In genomic region chr7:143892527-143893300, GRCh38 we compare ENCODE assay signal across 8 cellular contexts. TPM values are rescaled to one million over a fixed set of nuclear protein-coding genes. Genes with fewer than 3 reads are reported as not detected.
DNase-seq lines count a peak whose midpoint lies in the region; ATAC-seq, FAIRE-seq and TF ChIP-seq lines count a peak whose summit lies in the region.

No MANE protein-coding gene starts in this region.

- H3K4me3 ChIP-seq in CD4-positive, alpha-beta memory T cell (ENCODE audit: low read length in 2 of 2): no peak overlapping the region
- H3K4me3 ChIP-seq in endothelial cell of umbilical vein (replicated peaks in 1 of 3; ENCODE audit: insufficient read depth in 1 of 3, low read depth in 1 of 3, low read length in 3 of 3) (no peak overlapping the region), adrenal gland (no peak overlapping the region)

- no peaks in the 10 kb centered on the region for H4K20me1 ChIP-seq in endothelial cell of umbilical vein (replicated peaks; ENCODE audit: control insufficient read depth, extremely low read depth, insufficient read depth, low read length)

- CTCF ChIA-PET in CD4-positive, alpha-beta memory T cell (lab: Charles Lee; ENCODE audit: partially characterized antibody): interaction anchor here (0.8 to 2.4 kb wide), 7 partner anchors 9 to 235 kb away, joined by 3 to 27 read pairs (median 4); partner anchors contain the start of gene TCAF1
- CTCF ChIA-PET in endothelial cell of umbilical vein (lab: Charles Lee): interaction anchor here (0.6 to 4.0 kb wide), 18 partner anchors 8 to 235 kb away, joined by 3 to 69 read pairs (median 4); partner anchors contain the start of gene TCAF1

- H3K27ac Mint-ChIP-seq in CD4-positive, alpha-beta memory T cell: peak overlapping the region in 4 of 7 donors; percentile 3 to 68 (median 29)

- peaks cover 30% of the 10 kb centered on the region for H3K79me2 ChIP-seq in endothelial cell of umbilical vein (ENCODE audit: control insufficient read depth, insufficient read depth, low read length)

- peaks cover 4 to 10% (median 5%) of the 10 kb centered on the region in 4 donors for H3K4me1 Mint-ChIP-seq in CD4-positive, alpha-beta memory T cell

- no peak overlapping the region for H3K9ac ChIP-seq in endothelial cell of umbilical vein (replicated peaks; ENCODE audit: extremely low read depth, insufficient read depth, low read length)

- no peaks in the 10 kb centered on the region for H3K4me1 ChIP-seq in CD4-positive, alpha-beta memory T cell (ENCODE audit: insufficient read depth, low read length)
- H3K4me1 ChIP-seq in endothelial cell of umbilical vein (ENCODE audit: control insufficient read depth, extremely low read depth, insufficient read depth, low read length) (peaks cover 15% of the 10 kb centered on the region), adrenal gland (replicated peaks in 1 of 2) (no peaks in the 10 kb centered on the region)

- DNase-seq in CD4-positive, alpha-beta memory T cell: peak; percentile 30 to 49 (median 34)
- peak; percentile 24 for DNase-seq in NCI-H460 (ENCODE audit: extremely low read depth, low read depth)
- DNase-seq in endothelial cell of umbilical vein (ENCODE audit: low read depth, low spot score): peak; percentile 61
- no peak for DNase-seq in NCI-H2196 treated with DMSO at 0.1 percent for 48 hours (lab: John Stamatoyannopoulos, UW; ENCODE audit: unreplicated experiment)
- DNase-seq in adrenal gland: no peak
- DNase-seq in NCI-H1048 (lab: John Stamatoyannopoulos, UW): no peak

- H3K27ac ChIP-seq in CD4-positive, alpha-beta memory T cell (ENCODE audit: low read depth, low read length): no peak overlapping the region
- no peak overlapping the region for H3K27ac ChIP-seq in endothelial cell of umbilical vein (ENCODE audit: insufficient read depth, low read depth, low read length)
- no peak overlapping the region for H3K27ac ChIP-seq in adrenal gland

- H3K9me3 Mint-ChIP-seq in CD4-positive, alpha-beta memory T cell: peaks cover 0 to 12% (median 2%) of the 10 kb centered on the region in 8 donors

- intact Hi-C loops in CD4-positive, alpha-beta memory T cell (cut with micrococcal nuclease): no loop called here
- intact Hi-C loops in endothelial cell of umbilical vein (cut with micrococcal nuclease): no loop called here
- intact Hi-C loops in adrenal gland (cut with DNase I): no loop called here

- BruUV-seq in endothelial cell of umbilical vein (replicated peaks; lab: Mats Ljungman, UMichigan): no TSS peak

- TF ChIP-seq POLR2A in endothelial cell of umbilical vein (IDR thresholded peaks at IDR 0.05; ENCODE audit: low read depth, low read length) (no peak), adrenal gland (IDR thresholded peaks at IDR 0.05) (no peak)

- POLR2A ChIA-PET in CD4-positive, alpha-beta memory T cell (lab: Charles Lee; ENCODE audit: partially characterized antibody): interaction anchor here (1.3 kb wide), 1 partner anchor 9 kb away, joined by 7 read pairs; the partner anchor contains the start of gene TCAF1
- POLR2A ChIA-PET in endothelial cell of umbilical vein (lab: Charles Lee): interaction anchor here (1.1 to 1.9 kb wide), 2 partner anchors 9 to 10 kb away, joined by 4 to 10 read pairs; partner anchors contain the start of gene TCAF1

- WGBS in adrenal gland, 4 donors: 88 to 98% (median 95%) methylated on average over 5 of the region's 5 CpGs

- H3K9me1 ChIP-seq in endothelial cell of umbilical vein (replicated peaks; ENCODE audit: control insufficient read depth, extremely low read depth, insufficient read depth, low read length): no peaks in the 10 kb centered on the region

- ATAC-seq in GM18858 (IDR thresholded peaks at IDR 0.05; ENCODE audit: unreplicated experiment): peak; percentile 97
- ATAC-seq in HG02885 (IDR thresholded peaks at IDR 0.05; ENCODE audit: poor library complexity, unreplicated experiment): peak; percentile 98

- H2AFZ ChIP-seq in endothelial cell of umbilical vein (ENCODE audit: low read depth, low read length): no peak overlapping the region

- no peaks in the 10 kb centered on the region for H3K36me3 ChIP-seq in CD4-positive, alpha-beta memory T cell (ENCODE audit: insufficient read depth, low read length)
- H3K36me3 ChIP-seq in endothelial cell of umbilical vein (ENCODE audit: control insufficient read depth in 2 of 2, extremely low read depth in 1 of 2, insufficient read depth in 2 of 2, low read length in 2 of 2): no peaks in the 10 kb centered on the region
- no peaks in the 10 kb centered on the region for H3K36me3 ChIP-seq in adrenal gland (replicated peaks in 1 of 2)

- no peak overlapping the region for H3K4me2 ChIP-seq in endothelial cell of umbilical vein (ENCODE audit: insufficient read depth, low read length)

- no peaks in the 10 kb centered on the region for H3K27me3 ChIP-seq in CD4-positive, alpha-beta memory T cell (ENCODE audit: insufficient read depth, low read length)
- H3K27me3 ChIP-seq in endothelial cell of umbilical vein (ENCODE audit: control insufficient read depth in 2 of 2, insufficient read depth in 2 of 2, low read length in 2 of 2) (no peaks in the 10 kb centered on the region), adrenal gland (no peaks in the 10 kb centered on the region)

- peaks cover 17 to 19% of the 10 kb centered on the region in 2 donors for H3K36me3 Mint-ChIP-seq in CD4-positive, alpha-beta memory T cell

- H3K4me3 Mint-ChIP-seq in CD4-positive, alpha-beta memory T cell: peak overlapping the region in 3 of 8 donors; percentile 49 to 59 (median 53)

- H3K9me3 ChIP-seq in CD4-positive, alpha-beta memory T cell (ENCODE audit: control insufficient read depth in 1 of 2, low read length in 2 of 2): no peaks in the 10 kb centered on the region
- no peaks in the 10 kb centered on the region for H3K9me3 ChIP-seq in endothelial cell of umbilical vein (replicated peaks; ENCODE audit: control insufficient read depth, insufficient read depth, low read length)
- H3K9me3 ChIP-seq in adrenal gland (replicated peaks in 1 of 3): peaks cover 0 to 7% (median 5%) of the 10 kb centered on the region in 3 donors

- H3K27me3 Mint-ChIP-seq in CD4-positive, alpha-beta memory T cell: peaks cover 2% of the 10 kb centered on the region in 2 donors

- TF ChIP-seq CTCF in endothelial cell of umbilical vein (IDR thresholded peaks at IDR 0.05; ENCODE audit: extremely low read depth in 1 of 2, insufficient read depth in 1 of 2, low read depth in 1 of 2, low read length in 2 of 2) (peak; percentile 36 to 46), adrenal gland (IDR thresholded peaks at IDR 0.05) (no peak)

- no peak for FAIRE-seq in endothelial cell of umbilical vein (lab: Jason Lieb, UNC)

- dilution Hi-C loops in endothelial cell of umbilical vein (cut with MboI; ENCODE audit: extremely low pct_ligation_motif_present, low sequenced_read_pairs): no loop called here

TF ChIP-seq in endothelial cell of umbilical vein, 7 proteins besides CTCF, POLR2A, EP300 and RAD21:
- peak; percentile 27 for TF ChIP-seq JUN (IDR thresholded peaks at IDR 0.05; ENCODE audit: borderline replicate concordance, insufficient read depth, insufficient read length, low read depth)
- no peak for TF ChIP-seq MAX (IDR thresholded peaks at IDR 0.05; ENCODE audit: insufficient read depth, insufficient read length)
- TF ChIP-seq GATA2 (IDR thresholded peaks at IDR 0.05; ENCODE audit: insufficient read depth, insufficient read length, low read depth, low read length): no peak
- no peak for TF ChIP-seq POLR2AphosphoS5 (IDR thresholded peaks at IDR 0.05; ENCODE audit: insufficient read depth, low read depth, low read length)
- TF ChIP-seq EZH2 (IDR thresholded peaks at IDR 0.05; ENCODE audit: borderline replicate concordance, low read depth, low read length, severe bottlenecking): no peak
- no peak for TF ChIP-seq FOS (IDR thresholded peaks at IDR 0.05; ENCODE audit: borderline replicate concordance, insufficient read depth, low read length)
- no peak for TF ChIP-seq MYC (IDR thresholded peaks at IDR 0.05; ENCODE audit: low read depth, low read length)

RNA-seq across cellular contexts. Expression of gene TCAF1, which starts 9.3 kb away (rescaled TPM):
- 10 to 100 TPM; 20.9 to 23.1 TPM for total RNA-seq in CD4-positive, alpha-beta memory T cell
- 10 to 100 TPM; 10.2 to 11.5 TPM for polyA plus RNA-seq in CD4-positive, alpha-beta memory T cell
- 37.4 and 38.1 TPM in 2 replicates for total RNA-seq in NCI-H460 (2014; rRNA removed; shearing (Covaris generic))
- polyA plus RNA-seq in NCI-H460 (2014; cell fraction: nucleus; rRNA removed): 31.2 and 32.0 TPM in 2 replicates
- total RNA-seq in endothelial cell of umbilical vein (48.3 and 51.2 TPM in 2 replicates), adrenal gland (100 to 1,000 TPM; 105 to 177 (median 124) TPM)
- polyA plus RNA-seq in endothelial cell of umbilical vein (21.0 and 29.0 TPM in 2 replicates), adrenal gland (100 to 1,000 TPM in 1 of 3 donors, 10 to 100 TPM in 2; 41.3 to 102 (median 63.3) TPM)
- polyA plus RNA-seq in endothelial cell of umbilical vein (2011; cell fraction: cytosol; rRNA removed): 27.2 and 29.1 TPM in 2 replicates
- polyA plus RNA-seq in endothelial cell of umbilical vein (2011; cell fraction: nucleus; rRNA removed): 19.6 and 27.5 TPM in 2 replicates
- polyA plus RNA-seq in endothelial cell of umbilical vein (2012): 41.7 and 47.9 TPM in 2 replicates
- polyA minus RNA-seq in endothelial cell of umbilical vein: 87.5 and 105 TPM in 2 replicates
- polyA minus RNA-seq in endothelial cell of umbilical vein (2011; cell fraction: cytosol; rRNA and poly(A)+ RNA removed): 9.4 TPM
- polyA minus RNA-seq in endothelial cell of umbilical vein (2011; cell fraction: nucleus; rRNA and poly(A)+ RNA removed): 21.6 and 30.7 TPM in 2 replicates

RNA-seq across cellular contexts. Expression of gene OR2F2, which starts 42.3 kb away (rescaled TPM):
- total RNA-seq in CD4-positive, alpha-beta memory T cell: not detected
- polyA plus RNA-seq in CD4-positive, alpha-beta memory T cell: not detected
- total RNA-seq in NCI-H460 (2014; rRNA removed; shearing (Covaris generic)): 0.15 TPM in 1 of 2 replicates, not detected in the other
- polyA plus RNA-seq in NCI-H460 (2014; cell fraction: nucleus; rRNA removed): not detected in 2 replicates
- total RNA-seq in endothelial cell of umbilical vein (not detected in 2 replicates), adrenal gland (not detected)
- polyA plus RNA-seq in endothelial cell of umbilical vein (not detected in 2 replicates), adrenal gland (not detected)
- not detected in 2 replicates for polyA plus RNA-seq in endothelial cell of umbilical vein (2011; cell fraction: cytosol; rRNA removed)
- not detected in 2 replicates for polyA plus RNA-seq in endothelial cell of umbilical vein (2011; cell fraction: nucleus; rRNA removed)
- polyA plus RNA-seq in endothelial cell of umbilical vein (2012): not detected in 2 replicates
- polyA minus RNA-seq in endothelial cell of umbilical vein: 0.17 TPM in 1 of 2 replicates, not detected in the other
- not detected for polyA minus RNA-seq in endothelial cell of umbilical vein (2011; cell fraction: cytosol; rRNA and poly(A)+ RNA removed)
- polyA minus RNA-seq in endothelial cell of umbilical vein (2011; cell fraction: nucleus; rRNA and poly(A)+ RNA removed): not detected in 2 replicates

Comparison
In these comparisons a context has a peak if more than half of its experiments do, and no peak if none do; other contexts are left out.
1. DNase-seq: peak in CD4-positive, alpha-beta memory T cell (5 of 5), NCI-H460 (single experiment) and endothelial cell of umbilical vein (single experiment); none in NCI-H2196 treated with DMSO at 0.1 percent for 48 hours (single experiment), adrenal gland (0 of 7) and NCI-H1048 (single experiment).
2. CTCF ChIP-seq: peak in endothelial cell of umbilical vein (2 of 2); none in adrenal gland (0 of 6).